In genomic region chr12:53483979-53484377, GRCh38 we compare ENCODE assay signal across 1 cellular context.
TF ChIP-seq lines count a peak whose summit lies in the region.

No MANE protein-coding gene starts in this region.

TF ChIP-seq in GM23338, 12 proteins besides CTCF, POLR2A, EP300 and RAD21:
- TF ChIP-seq REST (IDR thresholded peaks at IDR 0.05; ENCODE audit: unreplicated experiment): no peak
- TF ChIP-seq CREB1 (CRISPR knock-in tag; IDR thresholded peaks at IDR 0.05; ENCODE audit: low read depth): no peak
- no peak for TF ChIP-seq STAT1 (IDR thresholded peaks at IDR 0.05; ENCODE audit: unreplicated experiment)
- TF ChIP-seq ZNF331 (CRISPR knock-in tag; IDR thresholded peaks at IDR 0.05; ENCODE audit: low read depth): no peak
- TF ChIP-seq NANOG (IDR thresholded peaks at IDR 0.05; ENCODE audit: borderline replicate concordance): no peak
- TF ChIP-seq POLR2AphosphoS5 (IDR thresholded peaks at IDR 0.05; ENCODE audit: low read depth): no peak
- no peak for TF ChIP-seq ZNF114 (CRISPR knock-in tag; IDR thresholded peaks at IDR 0.05)
- no peak for TF ChIP-seq JUNB (IDR thresholded peaks at IDR 0.05; ENCODE audit: unreplicated experiment)
- TF ChIP-seq EZH2phosphoT487 (IDR thresholded peaks at IDR 0.05; ENCODE audit: unreplicated experiment): no peak
- no peak for TF ChIP-seq ZNF462 (CRISPR knock-in tag; IDR thresholded peaks at IDR 0.05)
